Comparison of ENCODE assay signal across 24 cellular contexts in genomic region chr2:128008089-128008672, GRCh38.
"Had no signal": no experiment of that assay in that cellular context is flagged by ENCODE, and none has a peak within 500 bp of the region (broad histone marks: within the 10 kb centered on the region; RNA-seq: fewer than 3 reads in every experiment).

No MANE protein-coding gene starts in this region.

- H3K27me3 Mint-ChIP-seq: activated naive CD8-positive, alpha-beta T cell treated with anti-CD3 and anti-CD28 coated beads for 36 hours; activated T-cell treated with anti-CD3 and anti-CD28 coated beads, Interleukin-2, amount 50 U/mL, for 24 hours; natural killer cell treated with Interleukin-12 subunit alpha and Interleukin-12 subunit beta and Interleukin-15 and Interleukin-18, amount 100 ng/mL, for 72 hours; T-cell had no signal

- H3K4me1 ChIP-seq: breast epithelium, parathyroid adenoma, spleen, upper lobe of left lung had no signal

- H3K27ac Mint-ChIP-seq: activated naive CD8-positive, alpha-beta T cell treated with anti-CD3 and anti-CD28 coated beads for 36 hours; natural killer cell treated with Interleukin-12 subunit alpha and Interleukin-12 subunit beta and Interleukin-15 and Interleukin-18, amount 100 ng/mL, for 72 hours; T-cell had no signal

- H3K9me3 ChIP-seq: breast epithelium, spleen, thoracic aorta, upper lobe of left lung had no signal

- H3K4me3 Mint-ChIP-seq: activated naive CD8-positive, alpha-beta T cell treated with anti-CD3 and anti-CD28 coated beads for 36 hours; activated T-cell treated with anti-CD3 and anti-CD28 coated beads, Interleukin-2, amount 50 U/mL, for 24 hours; natural killer cell treated with Interleukin-12 subunit alpha and Interleukin-12 subunit beta and Interleukin-15 and Interleukin-18, amount 100 ng/mL, for 72 hours; T-cell had no signal

- FAIRE-seq: frontal cortex, TTC549 had no signal

- H3K27me3 ChIP-seq: breast epithelium, spleen, upper lobe of left lung had no signal

- H3K9ac ChIP-seq: parathyroid adenoma had no signal

- H2AFZ ChIP-seq: parathyroid adenoma had no signal

- H3K4me3 ChIP-seq: breast epithelium, spleen, thoracic aorta, upper lobe of left lung had no signal

- ATAC-seq: natural killer cell treated with Interleukin-12 subunit alpha and Interleukin-12 subunit beta and Interleukin-15 and Interleukin-18, amount 100 ng/mL, for 72 hours; T-cell had no signal

- H3K4me1 Mint-ChIP-seq: activated naive CD8-positive, alpha-beta T cell treated with anti-CD3 and anti-CD28 coated beads for 36 hours; T-cell had no signal

- H3K9me3 Mint-ChIP-seq: activated naive CD8-positive, alpha-beta T cell treated with anti-CD3 and anti-CD28 coated beads for 36 hours; activated T-cell treated with anti-CD3 and anti-CD28 coated beads, Interleukin-2, amount 50 U/mL, for 24 hours; natural killer cell treated with Interleukin-12 subunit alpha and Interleukin-12 subunit beta and Interleukin-15 and Interleukin-18, amount 100 ng/mL, for 72 hours; T-cell had no signal

- H3K27ac ChIP-seq: breast epithelium, parathyroid adenoma, spleen, thoracic aorta, upper lobe of left lung, WERI-Rb-1 had no signal

- DNase-seq: activated CD4-positive, alpha-beta T cell treated with anti-CD3 and anti-CD28 coated beads for 1 hour; activated CD8-positive, alpha-beta memory T cell treated with anti-CD3 and anti-CD28 coated beads for 24 hours; activated CD8-positive, alpha-beta memory T cell treated with anti-CD3 and anti-CD28 coated beads, Interleukin-2, amount 50 U/mL, for 4 hours; activated naive CD4-positive, alpha-beta T cell treated with Interleukin-2 at 50 U/mL for 16 hours; activated naive CD8-positive, alpha-beta T cell treated with anti-CD3 and anti-CD28 coated beads for 36 hours; activated T-cell treated with anti-CD3 and anti-CD28 coated beads, Interleukin-2, amount 50 U/mL, for 24 hours; amniotic stem cell; cerebellar nuclear complex; cortex of kidney; glutamatergic neuron; hippocampal formation; retina; spleen; stimulated activated CD4-positive, alpha-beta T cell treated with anti-CD3 and anti-CD28 coated beads, Interleukin-4, amount 100 ng/mL, for 24 hours; stimulated activated naive CD4-positive, alpha-beta T cell treated with Interleukin-2 at 50 U/mL for 16 hours; T-cell; upper lobe of left lung; WERI-Rb-1 had no signal
